Comparison of ENCODE assay signal across 1 cellular context in genomic region chr12:96194901-96195844, GRCh38.
TF ChIP-seq lines count a peak whose summit lies in the region.

No MANE protein-coding gene starts in this region.

TF ChIP-seq in GM12878, 131 proteins besides CTCF, POLR2A, EP300 and RAD21 (continued from another document and continues in another):
- TF ChIP-seq, protein P1, sequence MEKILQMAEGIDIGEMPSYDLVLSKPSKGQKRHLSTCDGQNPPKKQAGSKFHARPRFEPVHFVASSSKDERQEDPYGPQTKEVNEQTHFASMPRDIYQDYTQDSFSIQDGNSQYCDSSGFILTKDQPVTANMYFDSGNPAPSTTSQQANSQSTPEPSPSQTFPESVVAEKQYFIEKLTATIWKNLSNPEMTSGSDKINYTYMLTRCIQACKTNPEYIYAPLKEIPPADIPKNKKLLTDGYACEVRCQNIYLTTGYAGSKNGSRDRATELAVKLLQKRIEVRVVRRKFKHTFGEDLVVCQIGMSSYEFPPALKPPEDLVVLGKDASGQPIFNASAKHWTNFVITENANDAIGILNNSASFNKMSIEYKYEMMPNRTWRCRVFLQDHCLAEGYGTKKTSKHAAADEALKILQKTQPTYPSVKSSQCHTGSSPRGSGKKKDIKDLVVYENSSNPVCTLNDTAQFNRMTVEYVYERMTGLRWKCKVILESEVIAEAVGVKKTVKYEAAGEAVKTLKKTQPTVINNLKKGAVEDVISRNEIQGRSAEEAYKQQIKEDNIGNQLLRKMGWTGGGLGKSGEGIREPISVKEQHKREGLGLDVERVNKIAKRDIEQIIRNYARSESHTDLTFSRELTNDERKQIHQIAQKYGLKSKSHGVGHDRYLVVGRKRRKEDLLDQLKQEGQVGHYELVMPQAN (conservative IDR thresholded peaks at IDR 0.05) = no peak; the same call in 1 of the 2 replicates
- TF ChIP-seq SIX5 (IDR thresholded peaks at IDR 0.05; ENCODE audit: low read depth, low read length, severe bottlenecking) = no peak
- TF ChIP-seq SREBF1 (IDR thresholded peaks at IDR 0.05; ENCODE audit: low read length) = no peak
- no peak for TF ChIP-seq JUND (IDR thresholded peaks at IDR 0.05; ENCODE audit: low read depth, low read length)
- TF ChIP-seq FOXM1 (IDR thresholded peaks at IDR 0.05; ENCODE audit: low read depth, low read length) = peak; percentile 84
- TF ChIP-seq LARP7 (IDR thresholded peaks at IDR 0.05) = peak; percentile 69; the same call in 1 of the 2 replicates
- no peak for TF ChIP-seq MEF2B (IDR thresholded peaks at IDR 0.05; ENCODE audit: partially characterized antibody, poor library complexity, severe bottlenecking)
- no peak for TF ChIP-seq SRF (IDR thresholded peaks at IDR 0.05; ENCODE audit: low read depth in 2 of 2, low read length in 2 of 2)
- TF ChIP-seq PRDM15 (CRISPR knock-in tag; IDR thresholded peaks at IDR 0.05) = no peak
- TF ChIP-seq SIN3A (IDR thresholded peaks at IDR 0.05; ENCODE audit: low read depth, low read length) = no peak
- 0 out of 2 replicates have a peak, but pooled peaks have one; percentile 27 for TF ChIP-seq ZNF217 (IDR thresholded peaks at IDR 0.05)
- TF ChIP-seq NRF1 (conservative IDR thresholded peaks at IDR 0.05; ENCODE audit: low read depth, low read length) = no peak
- no peak for TF ChIP-seq SMC3 (IDR thresholded peaks at IDR 0.05; ENCODE audit: borderline replicate concordance, low read length)
- TF ChIP-seq ESRRA (IDR thresholded peaks at IDR 0.05; ENCODE audit: low read length) = no peak
- no peak for TF ChIP-seq BRCA1 (IDR thresholded peaks at IDR 0.05; ENCODE audit: low read depth, low read length)
- peak; percentile 75; the same call in 1 of the 2 replicates for TF ChIP-seq CBX5 (IDR thresholded peaks at IDR 0.05; ENCODE audit: low read depth)
- TF ChIP-seq, protein P2, sequence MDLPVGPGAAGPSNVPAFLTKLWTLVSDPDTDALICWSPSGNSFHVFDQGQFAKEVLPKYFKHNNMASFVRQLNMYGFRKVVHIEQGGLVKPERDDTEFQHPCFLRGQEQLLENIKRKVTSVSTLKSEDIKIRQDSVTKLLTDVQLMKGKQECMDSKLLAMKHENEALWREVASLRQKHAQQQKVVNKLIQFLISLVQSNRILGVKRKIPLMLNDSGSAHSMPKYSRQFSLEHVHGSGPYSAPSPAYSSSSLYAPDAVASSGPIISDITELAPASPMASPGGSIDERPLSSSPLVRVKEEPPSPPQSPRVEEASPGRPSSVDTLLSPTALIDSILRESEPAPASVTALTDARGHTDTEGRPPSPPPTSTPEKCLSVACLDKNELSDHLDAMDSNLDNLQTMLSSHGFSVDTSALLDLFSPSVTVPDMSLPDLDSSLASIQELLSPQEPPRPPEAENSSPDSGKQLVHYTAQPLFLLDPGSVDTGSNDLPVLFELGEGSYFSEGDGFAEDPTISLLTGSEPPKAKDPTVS (IDR thresholded peaks at IDR 0.05; ENCODE audit: low read depth, low read length) = no peak
- TF ChIP-seq ETV6 (conservative IDR thresholded peaks at IDR 0.05 in 1 of 2, IDR thresholded peaks at IDR 0.05 in 1 of 2; ENCODE audit: borderline replicate concordance in 1 of 2, low read depth in 1 of 2) = peak in 1 of 2 experiments; percentile 97; a peak in 2 of 4 replicates
- TF ChIP-seq EGR1 (IDR thresholded peaks at IDR 0.05; ENCODE audit: borderline replicate concordance in 1 of 2, low read depth in 2 of 2, low read length in 2 of 2) = peak in 1 of 2 experiments; percentile 56; a peak in 1 of 3 replicates
- TF ChIP-seq, protein P3, sequence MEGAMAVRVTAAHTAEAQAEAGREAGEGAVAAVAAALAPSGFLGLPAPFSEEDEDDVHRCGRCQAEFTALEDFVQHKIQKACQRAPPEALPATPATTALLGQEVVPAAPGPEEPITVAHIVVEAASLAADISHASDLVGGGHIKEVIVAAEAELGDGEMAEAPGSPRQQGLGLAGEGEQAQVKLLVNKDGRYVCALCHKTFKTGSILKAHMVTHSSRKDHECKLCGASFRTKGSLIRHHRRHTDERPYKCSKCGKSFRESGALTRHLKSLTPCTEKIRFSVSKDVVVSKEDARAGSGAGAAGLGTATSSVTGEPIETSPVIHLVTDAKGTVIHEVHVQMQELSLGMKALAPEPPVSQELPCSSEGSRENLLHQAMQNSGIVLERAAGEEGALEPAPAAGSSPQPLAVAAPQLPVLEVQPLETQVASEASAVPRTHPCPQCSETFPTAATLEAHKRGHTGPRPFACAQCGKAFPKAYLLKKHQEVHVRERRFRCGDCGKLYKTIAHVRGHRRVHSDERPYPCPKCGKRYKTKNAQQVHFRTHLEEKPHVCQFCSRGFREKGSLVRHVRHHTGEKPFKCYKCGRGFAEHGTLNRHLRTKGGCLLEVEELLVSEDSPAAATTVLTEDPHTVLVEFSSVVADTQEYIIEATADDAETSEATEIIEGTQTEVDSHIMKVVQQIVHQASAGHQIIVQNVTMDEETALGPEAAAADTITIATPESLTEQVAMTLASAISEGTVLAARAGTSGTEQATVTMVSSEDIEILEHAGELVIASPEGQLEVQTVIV (IDR thresholded peaks at IDR 0.05; ENCODE audit: borderline replicate concordance, partially characterized antibody) = no peak
- TF ChIP-seq RB1 (IDR thresholded peaks at IDR 0.05; ENCODE audit: borderline replicate concordance) = no peak
- TF ChIP-seq BCLAF1 (IDR thresholded peaks at IDR 0.05) = no peak
- TF ChIP-seq KAT2A (conservative IDR thresholded peaks at IDR 0.05; ENCODE audit: control insufficient read depth, low read depth, low read length) = no peak
- peak; percentile 56; the same call in 1 of the 2 replicates for TF ChIP-seq POLR2AphosphoS5 (IDR thresholded peaks at IDR 0.05; ENCODE audit: low read length)
- 0 out of 4 replicates have a peak, but pooled peaks of 1 of the 2 experiments have one; percentile 65 for TF ChIP-seq CEBPB (IDR thresholded peaks at IDR 0.05; ENCODE audit: borderline replicate concordance in 1 of 2, low read depth in 2 of 2, low read length in 2 of 2)
- no peak for TF ChIP-seq CBFB (IDR thresholded peaks at IDR 0.05; ENCODE audit: low read depth)
- TF ChIP-seq NBN (IDR thresholded peaks at IDR 0.05) = no peak
- no peak for TF ChIP-seq CHD1 (IDR thresholded peaks at IDR 0.05; ENCODE audit: low read depth, low read length)
- TF ChIP-seq TARDBP (IDR thresholded peaks at IDR 0.05; ENCODE audit: borderline replicate concordance) = no peak
- no peak for TF ChIP-seq KLF5 (IDR thresholded peaks at IDR 0.05; ENCODE audit: partially characterized antibody)
- no peak for TF ChIP-seq ZSCAN29 (IDR thresholded peaks at IDR 0.05)
- no peak for TF ChIP-seq SUZ12 (IDR thresholded peaks at IDR 0.05; ENCODE audit: unreplicated experiment)
- peak; percentile 86 for TF ChIP-seq IRF4 (IDR thresholded peaks at IDR 0.05; ENCODE audit: low read depth, low read length)
- TF ChIP-seq SKIL (IDR thresholded peaks at IDR 0.05; ENCODE audit: low read depth, poor library complexity, severe bottlenecking) = peak; percentile 96
- TF ChIP-seq, protein P4, sequence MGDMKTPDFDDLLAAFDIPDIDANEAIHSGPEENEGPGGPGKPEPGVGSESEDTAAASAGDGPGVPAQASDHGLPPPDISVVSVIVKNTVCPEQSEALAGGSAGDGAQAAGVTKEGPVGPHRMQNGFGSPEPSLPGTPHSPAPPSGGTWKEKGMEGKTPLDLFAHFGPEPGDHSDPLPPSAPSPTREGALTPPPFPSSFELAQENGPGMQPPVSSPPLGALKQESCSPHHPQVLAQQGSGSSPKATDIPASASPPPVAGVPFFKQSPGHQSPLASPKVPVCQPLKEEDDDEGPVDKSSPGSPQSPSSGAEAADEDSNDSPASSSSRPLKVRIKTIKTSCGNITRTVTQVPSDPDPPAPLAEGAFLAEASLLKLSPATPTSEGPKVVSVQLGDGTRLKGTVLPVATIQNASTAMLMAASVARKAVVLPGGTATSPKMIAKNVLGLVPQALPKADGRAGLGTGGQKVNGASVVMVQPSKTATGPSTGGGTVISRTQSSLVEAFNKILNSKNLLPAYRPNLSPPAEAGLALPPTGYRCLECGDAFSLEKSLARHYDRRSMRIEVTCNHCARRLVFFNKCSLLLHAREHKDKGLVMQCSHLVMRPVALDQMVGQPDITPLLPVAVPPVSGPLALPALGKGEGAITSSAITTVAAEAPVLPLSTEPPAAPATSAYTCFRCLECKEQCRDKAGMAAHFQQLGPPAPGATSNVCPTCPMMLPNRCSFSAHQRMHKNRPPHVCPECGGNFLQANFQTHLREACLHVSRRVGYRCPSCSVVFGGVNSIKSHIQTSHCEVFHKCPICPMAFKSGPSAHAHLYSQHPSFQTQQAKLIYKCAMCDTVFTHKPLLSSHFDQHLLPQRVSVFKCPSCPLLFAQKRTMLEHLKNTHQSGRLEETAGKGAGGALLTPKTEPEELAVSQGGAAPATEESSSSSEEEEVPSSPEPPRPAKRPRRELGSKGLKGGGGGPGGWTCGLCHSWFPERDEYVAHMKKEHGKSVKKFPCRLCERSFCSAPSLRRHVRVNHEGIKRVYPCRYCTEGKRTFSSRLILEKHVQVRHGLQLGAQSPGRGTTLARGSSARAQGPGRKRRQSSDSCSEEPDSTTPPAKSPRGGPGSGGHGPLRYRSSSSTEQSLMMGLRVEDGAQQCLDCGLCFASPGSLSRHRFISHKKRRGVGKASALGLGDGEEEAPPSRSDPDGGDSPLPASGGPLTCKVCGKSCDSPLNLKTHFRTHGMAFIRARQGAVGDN (IDR thresholded peaks at IDR 0.05) = no peak; the same call in 1 of the 2 replicates
- no peak; the same call in 1 of the 2 replicates for TF ChIP-seq BACH1 (IDR thresholded peaks at IDR 0.05; ENCODE audit: borderline replicate concordance)
- TF ChIP-seq, protein P5, sequence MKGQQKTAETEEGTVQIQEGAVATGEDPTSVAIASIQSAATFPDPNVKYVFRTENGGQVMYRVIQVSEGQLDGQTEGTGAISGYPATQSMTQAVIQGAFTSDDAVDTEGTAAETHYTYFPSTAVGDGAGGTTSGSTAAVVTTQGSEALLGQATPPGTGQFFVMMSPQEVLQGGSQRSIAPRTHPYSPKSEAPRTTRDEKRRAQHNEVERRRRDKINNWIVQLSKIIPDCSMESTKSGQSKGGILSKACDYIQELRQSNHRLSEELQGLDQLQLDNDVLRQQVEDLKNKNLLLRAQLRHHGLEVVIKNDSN (IDR thresholded peaks at IDR 0.05; ENCODE audit: borderline replicate concordance, extremely low read length, insufficient read depth, low read depth, low read length) = no peak
- no peak for TF ChIP-seq POLR2AphosphoS2 (IDR thresholded peaks at IDR 0.05; ENCODE audit: low read depth, low read length)
- no peak for TF ChIP-seq SUPT20H (IDR thresholded peaks at IDR 0.05; ENCODE audit: borderline replicate concordance, control insufficient read depth, low read depth, low read length)
- no peak; the same call in 1 of the 2 replicates for TF ChIP-seq ZBED1 (IDR thresholded peaks at IDR 0.05; ENCODE audit: borderline replicate concordance)
